In the genomic region with DNA sequence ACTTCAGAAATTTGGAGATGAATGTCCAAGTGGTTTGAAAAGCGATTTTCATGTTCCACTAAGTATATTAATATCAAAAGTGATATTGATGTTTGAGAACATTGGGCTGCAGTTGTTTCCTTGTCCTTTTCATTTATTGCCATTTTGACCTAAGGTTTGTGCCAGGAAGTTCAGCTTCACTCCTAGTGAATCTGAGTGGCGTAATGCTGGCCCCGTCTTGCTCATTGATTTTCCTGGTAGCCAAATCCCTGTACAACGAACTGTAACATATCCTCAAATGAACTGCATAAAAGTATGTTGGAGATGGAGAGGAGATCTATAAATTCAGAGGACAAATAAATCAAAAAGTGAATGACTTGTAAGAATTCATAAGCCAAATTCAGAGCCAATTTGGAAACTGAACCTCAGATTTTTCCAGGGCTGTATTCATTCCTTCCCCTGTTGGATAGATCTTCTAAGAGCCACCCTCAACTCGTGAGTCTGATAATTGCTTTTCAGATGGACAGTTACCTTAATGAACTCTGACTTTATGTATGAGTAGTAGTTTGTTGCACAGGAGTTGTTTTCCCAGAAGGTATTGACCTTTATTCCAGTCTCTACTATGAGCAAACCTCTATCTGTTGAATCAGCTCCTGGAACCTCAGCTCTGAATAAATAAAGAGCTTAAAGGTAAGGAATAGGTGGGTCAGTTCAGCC, we compare ENCODE assay signal across 1 cellular context.
TF ChIP-seq lines count a peak whose summit lies in the region.

No MANE protein-coding gene starts in this region.

TF ChIP-seq in HepG2, 621 proteins besides CTCF, POLR2A, EP300 and RAD21 (continued from another document and continues in another):
- TF ChIP-seq, protein P1, sequence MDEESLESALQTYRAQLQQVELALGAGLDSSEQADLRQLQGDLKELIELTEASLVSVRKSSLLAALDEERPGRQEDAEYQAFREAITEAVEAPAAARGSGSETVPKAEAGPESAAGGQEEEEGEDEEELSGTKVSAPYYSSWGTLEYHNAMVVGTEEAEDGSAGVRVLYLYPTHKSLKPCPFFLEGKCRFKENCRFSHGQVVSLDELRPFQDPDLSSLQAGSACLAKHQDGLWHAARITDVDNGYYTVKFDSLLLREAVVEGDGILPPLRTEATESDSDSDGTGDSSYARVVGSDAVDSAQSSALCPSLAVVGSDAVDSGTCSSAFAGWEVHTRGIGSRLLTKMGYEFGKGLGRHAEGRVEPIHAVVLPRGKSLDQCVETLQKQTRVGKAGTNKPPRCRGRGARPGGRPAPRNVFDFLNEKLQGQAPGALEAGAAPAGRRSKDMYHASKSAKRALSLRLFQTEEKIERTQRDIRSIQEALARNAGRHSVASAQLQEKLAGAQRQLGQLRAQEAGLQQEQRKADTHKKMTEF (CRISPR knock-in tag; IDR thresholded peaks at IDR 0.05): peak; percentile 52; the same call in 1 of the 2 replicates
- TF ChIP-seq MIER3 (CRISPR knock-in tag; IDR thresholded peaks at IDR 0.05; ENCODE audit: borderline replicate concordance) (peak; percentile 29; the same call in 1 of the 2 replicates), ZNF331 (CRISPR knock-in tag; IDR thresholded peaks at IDR 0.05) (0 out of 2 replicates have a peak, but pooled peaks have one; percentile 29), MIXL1 (CRISPR knock-in tag; IDR thresholded peaks at IDR 0.05) (peak; percentile 57; the same call in 1 of the 2 replicates), ZNF382 (CRISPR knock-in tag; IDR thresholded peaks at IDR 0.05; ENCODE audit: borderline replicate concordance) (no peak), KAT2B (IDR thresholded peaks at IDR 0.05; ENCODE audit: borderline replicate concordance, low read depth, low read length) (no peak), THAP11 (CRISPR knock-in tag; IDR thresholded peaks at IDR 0.05) (0 out of 2 replicates have a peak, but pooled peaks have one; percentile 15), RXRB (CRISPR knock-in tag; IDR thresholded peaks at IDR 0.05; ENCODE audit: borderline replicate concordance) (peak; percentile 89), ZNF746 (CRISPR knock-in tag; IDR thresholded peaks at IDR 0.05) (no peak), SAP130 (CRISPR knock-in tag; IDR thresholded peaks at IDR 0.05; ENCODE audit: low read depth) (peak; percentile 63), HNF4G (IDR thresholded peaks at IDR 0.05; ENCODE audit: borderline replicate concordance, low read depth, low read length) (peak; percentile 40; the same call in 1 of the 2 replicates), HNF4G (CRISPR knock-in tag; IDR thresholded peaks at IDR 0.05; ENCODE audit: borderline replicate concordance, low read depth) (no peak), DMAP1 (CRISPR knock-in tag; IDR thresholded peaks at IDR 0.05) (peak; percentile 48; the same call in 1 of the 2 replicates), RARA (CRISPR knock-in tag; IDR thresholded peaks at IDR 0.05) (peak; percentile 85), TRIM24 (CRISPR knock-in tag; IDR thresholded peaks at IDR 0.05) (no peak), NR2C2 (CRISPR knock-in tag; IDR thresholded peaks at IDR 0.05; ENCODE audit: borderline replicate concordance) (no peak), ZNF225 (CRISPR knock-in tag; IDR thresholded peaks at IDR 0.05) (no peak), ZSCAN31 (CRISPR knock-in tag; IDR thresholded peaks at IDR 0.05; ENCODE audit: low read depth) (no peak), ATF1 (CRISPR knock-in tag; IDR thresholded peaks at IDR 0.05) (no peak), HDAC2 (CRISPR knock-in tag; IDR thresholded peaks at IDR 0.05) (0 out of 2 replicates have a peak, but pooled peaks have one; percentile 22), ZNF737 (CRISPR knock-in tag; IDR thresholded peaks at IDR 0.05; ENCODE audit: borderline replicate concordance) (no peak), HNF4A (CRISPR knock-in tag; IDR thresholded peaks at IDR 0.05) (0 out of 2 replicates have a peak, but pooled peaks have one; percentile 55), SRSF1 (optimal IDR thresholded peaks at IDR 0.05; ENCODE audit: low read depth, low read length) (no peak), CREM (IDR thresholded peaks at IDR 0.05) (0 out of 2 replicates have a peak, but pooled peaks have one; percentile 19), CREM (CRISPR knock-in tag; IDR thresholded peaks at IDR 0.05) (no peak), ZNF883 (CRISPR knock-in tag; IDR thresholded peaks at IDR 0.05; ENCODE audit: not compliant biosample characterization) (no peak), NR2F6 (IDR thresholded peaks at IDR 0.05) (peak; percentile 57), NR2F6 (CRISPR knock-in tag; IDR thresholded peaks at IDR 0.05) (peak; percentile 23; the same call in 1 of the 2 replicates), ZSCAN29 (CRISPR knock-in tag; conservative IDR thresholded peaks at IDR 0.05) (no peak), ZNF788 (CRISPR knock-in tag; IDR thresholded peaks at IDR 0.05; ENCODE audit: borderline replicate concordance) (no peak), NR2F2 (IDR thresholded peaks at IDR 0.05; ENCODE audit: borderline replicate concordance, low read depth) (peak; percentile 44; the same call in 1 of the 2 replicates), FOXP1 (IDR thresholded peaks at IDR 0.05) (peak; percentile 37; the same call in 1 of the 2 replicates), FOXP1 (CRISPR knock-in tag; IDR thresholded peaks at IDR 0.05) (peak; percentile 56; the same call in 1 of the 2 replicates), ARNT (IDR thresholded peaks at IDR 0.05) (no peak), ELF4 (CRISPR knock-in tag; IDR thresholded peaks at IDR 0.05; ENCODE audit: borderline replicate concordance) (no peak), GATAD2A (CRISPR knock-in tag; IDR thresholded peaks at IDR 0.05) (peak; percentile 12; the same call in 1 of the 2 replicates), POLR2AphosphoS2 (IDR thresholded peaks at IDR 0.05; ENCODE audit: low read depth, low read length) (no peak)
- TF ChIP-seq, protein P2, sequence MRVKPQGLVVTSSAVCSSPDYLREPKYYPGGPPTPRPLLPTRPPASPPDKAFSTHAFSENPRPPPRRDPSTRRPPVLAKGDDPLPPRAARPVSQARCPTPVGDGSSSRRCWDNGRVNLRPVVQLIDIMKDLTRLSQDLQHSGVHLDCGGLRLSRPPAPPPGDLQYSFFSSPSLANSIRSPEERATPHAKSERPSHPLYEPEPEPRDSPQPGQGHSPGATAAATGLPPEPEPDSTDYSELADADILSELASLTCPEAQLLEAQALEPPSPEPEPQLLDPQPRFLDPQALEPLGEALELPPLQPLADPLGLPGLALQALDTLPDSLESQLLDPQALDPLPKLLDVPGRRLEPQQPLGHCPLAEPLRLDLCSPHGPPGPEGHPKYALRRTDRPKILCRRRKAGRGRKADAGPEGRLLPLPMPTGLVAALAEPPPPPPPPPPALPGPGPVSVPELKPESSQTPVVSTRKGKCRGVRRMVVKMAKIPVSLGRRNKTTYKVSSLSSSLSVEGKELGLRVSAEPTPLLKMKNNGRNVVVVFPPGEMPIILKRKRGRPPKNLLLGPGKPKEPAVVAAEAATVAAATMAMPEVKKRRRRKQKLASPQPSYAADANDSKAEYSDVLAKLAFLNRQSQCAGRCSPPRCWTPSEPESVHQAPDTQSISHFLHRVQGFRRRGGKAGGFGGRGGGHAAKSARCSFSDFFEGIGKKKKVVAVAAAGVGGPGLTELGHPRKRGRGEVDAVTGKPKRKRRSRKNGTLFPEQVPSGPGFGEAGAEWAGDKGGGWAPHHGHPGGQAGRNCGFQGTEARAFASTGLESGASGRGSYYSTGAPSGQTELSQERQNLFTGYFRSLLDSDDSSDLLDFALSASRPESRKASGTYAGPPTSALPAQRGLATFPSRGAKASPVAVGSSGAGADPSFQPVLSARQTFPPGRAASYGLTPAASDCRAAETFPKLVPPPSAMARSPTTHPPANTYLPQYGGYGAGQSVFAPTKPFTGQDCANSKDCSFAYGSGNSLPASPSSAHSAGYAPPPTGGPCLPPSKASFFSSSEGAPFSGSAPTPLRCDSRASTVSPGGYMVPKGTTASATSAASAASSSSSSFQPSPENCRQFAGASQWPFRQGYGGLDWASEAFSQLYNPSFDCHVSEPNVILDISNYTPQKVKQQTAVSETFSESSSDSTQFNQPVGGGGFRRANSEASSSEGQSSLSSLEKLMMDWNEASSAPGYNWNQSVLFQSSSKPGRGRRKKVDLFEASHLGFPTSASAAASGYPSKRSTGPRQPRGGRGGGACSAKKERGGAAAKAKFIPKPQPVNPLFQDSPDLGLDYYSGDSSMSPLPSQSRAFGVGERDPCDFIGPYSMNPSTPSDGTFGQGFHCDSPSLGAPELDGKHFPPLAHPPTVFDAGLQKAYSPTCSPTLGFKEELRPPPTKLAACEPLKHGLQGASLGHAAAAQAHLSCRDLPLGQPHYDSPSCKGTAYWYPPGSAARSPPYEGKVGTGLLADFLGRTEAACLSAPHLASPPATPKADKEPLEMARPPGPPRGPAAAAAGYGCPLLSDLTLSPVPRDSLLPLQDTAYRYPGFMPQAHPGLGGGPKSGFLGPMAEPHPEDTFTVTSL (CRISPR knock-in tag; IDR thresholded peaks at IDR 0.05; ENCODE audit: borderline replicate concordance): peak; percentile 64; the same call in 1 of the 2 replicates
- TF ChIP-seq, protein P3, sequence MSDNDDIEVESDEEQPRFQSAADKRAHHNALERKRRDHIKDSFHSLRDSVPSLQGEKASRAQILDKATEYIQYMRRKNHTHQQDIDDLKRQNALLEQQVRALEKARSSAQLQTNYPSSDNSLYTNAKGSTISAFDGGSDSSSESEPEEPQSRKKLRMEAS (IDR thresholded peaks at IDR 0.05): no peak
- TF ChIP-seq, protein P4, sequence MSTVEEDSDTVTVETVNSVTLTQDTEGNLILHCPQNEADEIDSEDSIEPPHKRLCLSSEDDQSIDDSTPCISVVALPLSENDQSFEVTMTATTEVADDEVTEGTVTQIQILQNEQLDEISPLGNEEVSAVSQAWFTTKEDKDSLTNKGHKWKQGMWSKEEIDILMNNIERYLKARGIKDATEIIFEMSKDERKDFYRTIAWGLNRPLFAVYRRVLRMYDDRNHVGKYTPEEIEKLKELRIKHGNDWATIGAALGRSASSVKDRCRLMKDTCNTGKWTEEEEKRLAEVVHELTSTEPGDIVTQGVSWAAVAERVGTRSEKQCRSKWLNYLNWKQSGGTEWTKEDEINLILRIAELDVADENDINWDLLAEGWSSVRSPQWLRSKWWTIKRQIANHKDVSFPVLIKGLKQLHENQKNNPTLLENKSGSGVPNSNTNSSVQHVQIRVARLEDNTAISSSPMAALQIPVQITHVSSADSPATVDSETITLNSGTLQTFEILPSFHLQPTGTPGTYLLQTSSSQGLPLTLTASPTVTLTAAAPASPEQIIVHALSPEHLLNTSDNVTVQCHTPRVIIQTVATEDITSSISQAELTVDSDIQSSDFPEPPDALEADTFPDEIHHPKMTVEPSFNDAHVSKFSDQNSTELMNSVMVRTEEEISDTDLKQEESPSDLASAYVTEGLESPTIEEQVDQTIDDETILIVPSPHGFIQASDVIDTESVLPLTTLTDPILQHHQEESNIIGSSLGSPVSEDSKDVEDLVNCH (CRISPR knock-in tag; IDR thresholded peaks at IDR 0.05): no peak
- TF ChIP-seq, protein P5, sequence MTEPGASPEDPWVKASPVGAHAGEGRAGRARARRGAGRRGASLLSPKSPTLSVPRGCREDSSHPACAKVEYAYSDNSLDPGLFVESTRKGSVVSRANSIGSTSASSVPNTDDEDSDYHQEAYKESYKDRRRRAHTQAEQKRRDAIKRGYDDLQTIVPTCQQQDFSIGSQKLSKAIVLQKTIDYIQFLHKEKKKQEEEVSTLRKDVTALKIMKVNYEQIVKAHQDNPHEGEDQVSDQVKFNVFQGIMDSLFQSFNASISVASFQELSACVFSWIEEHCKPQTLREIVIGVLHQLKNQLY (CRISPR knock-in tag; IDR thresholded peaks at IDR 0.05): no peak
- TF ChIP-seq, protein P6, sequence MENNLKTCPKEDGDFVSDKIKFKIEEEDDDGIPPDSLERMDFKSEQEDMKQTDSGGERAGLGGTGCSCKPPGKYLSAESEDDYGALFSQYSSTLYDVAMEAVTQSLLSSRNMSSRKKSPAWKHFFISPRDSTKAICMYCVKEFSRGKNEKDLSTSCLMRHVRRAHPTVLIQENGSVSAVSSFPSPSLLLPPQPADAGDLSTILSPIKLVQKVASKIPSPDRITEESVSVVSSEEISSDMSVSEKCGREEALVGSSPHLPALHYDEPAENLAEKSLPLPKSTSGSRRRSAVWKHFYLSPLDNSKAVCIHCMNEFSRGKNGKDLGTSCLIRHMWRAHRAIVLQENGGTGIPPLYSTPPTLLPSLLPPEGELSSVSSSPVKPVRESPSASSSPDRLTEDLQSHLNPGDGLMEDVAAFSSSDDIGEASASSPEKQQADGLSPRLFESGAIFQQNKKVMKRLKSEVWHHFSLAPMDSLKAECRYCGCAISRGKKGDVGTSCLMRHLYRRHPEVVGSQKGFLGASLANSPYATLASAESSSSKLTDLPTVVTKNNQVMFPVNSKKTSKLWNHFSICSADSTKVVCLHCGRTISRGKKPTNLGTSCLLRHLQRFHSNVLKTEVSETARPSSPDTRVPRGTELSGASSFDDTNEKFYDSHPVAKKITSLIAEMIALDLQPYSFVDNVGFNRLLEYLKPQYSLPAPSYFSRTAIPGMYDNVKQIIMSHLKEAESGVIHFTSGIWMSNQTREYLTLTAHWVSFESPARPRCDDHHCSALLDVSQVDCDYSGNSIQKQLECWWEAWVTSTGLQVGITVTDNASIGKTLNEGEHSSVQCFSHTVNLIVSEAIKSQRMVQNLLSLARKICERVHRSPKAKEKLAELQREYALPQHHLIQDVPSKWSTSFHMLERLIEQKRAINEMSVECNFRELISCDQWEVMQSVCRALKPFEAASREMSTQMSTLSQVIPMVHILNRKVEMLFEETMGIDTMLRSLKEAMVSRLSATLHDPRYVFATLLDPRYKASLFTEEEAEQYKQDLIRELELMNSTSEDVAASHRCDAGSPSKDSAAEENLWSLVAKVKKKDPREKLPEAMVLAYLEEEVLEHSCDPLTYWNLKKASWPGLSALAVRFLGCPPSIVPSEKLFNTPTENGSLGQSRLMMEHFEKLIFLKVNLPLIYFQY (CRISPR knock-in tag; IDR thresholded peaks at IDR 0.05; ENCODE audit: borderline replicate concordance): no peak
- TF ChIP-seq, protein P7, sequence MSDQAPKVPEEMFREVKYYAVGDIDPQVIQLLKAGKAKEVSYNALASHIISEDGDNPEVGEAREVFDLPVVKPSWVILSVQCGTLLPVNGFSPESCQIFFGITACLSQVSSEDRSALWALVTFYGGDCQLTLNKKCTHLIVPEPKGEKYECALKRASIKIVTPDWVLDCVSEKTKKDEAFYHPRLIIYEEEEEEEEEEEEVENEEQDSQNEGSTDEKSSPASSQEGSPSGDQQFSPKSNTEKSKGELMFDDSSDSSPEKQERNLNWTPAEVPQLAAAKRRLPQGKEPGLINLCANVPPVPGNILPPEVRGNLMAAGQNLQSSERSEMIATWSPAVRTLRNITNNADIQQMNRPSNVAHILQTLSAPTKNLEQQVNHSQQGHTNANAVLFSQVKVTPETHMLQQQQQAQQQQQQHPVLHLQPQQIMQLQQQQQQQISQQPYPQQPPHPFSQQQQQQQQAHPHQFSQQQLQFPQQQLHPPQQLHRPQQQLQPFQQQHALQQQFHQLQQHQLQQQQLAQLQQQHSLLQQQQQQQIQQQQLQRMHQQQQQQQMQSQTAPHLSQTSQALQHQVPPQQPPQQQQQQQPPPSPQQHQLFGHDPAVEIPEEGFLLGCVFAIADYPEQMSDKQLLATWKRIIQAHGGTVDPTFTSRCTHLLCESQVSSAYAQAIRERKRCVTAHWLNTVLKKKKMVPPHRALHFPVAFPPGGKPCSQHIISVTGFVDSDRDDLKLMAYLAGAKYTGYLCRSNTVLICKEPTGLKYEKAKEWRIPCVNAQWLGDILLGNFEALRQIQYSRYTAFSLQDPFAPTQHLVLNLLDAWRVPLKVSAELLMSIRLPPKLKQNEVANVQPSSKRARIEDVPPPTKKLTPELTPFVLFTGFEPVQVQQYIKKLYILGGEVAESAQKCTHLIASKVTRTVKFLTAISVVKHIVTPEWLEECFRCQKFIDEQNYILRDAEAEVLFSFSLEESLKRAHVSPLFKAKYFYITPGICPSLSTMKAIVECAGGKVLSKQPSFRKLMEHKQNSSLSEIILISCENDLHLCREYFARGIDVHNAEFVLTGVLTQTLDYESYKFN (CRISPR knock-in tag; conservative IDR thresholded peaks at IDR 0.05): peak; percentile 81
